Comparison of ENCODE assay signal across 14 cellular contexts in genomic region chr15:73751481-73751880, GRCh38. TPM values are rescaled to one million over a fixed set of nuclear protein-coding genes. Genes with fewer than 3 reads are reported as not detected.
DNase-seq lines count a peak whose midpoint lies in the region; ATAC-seq, FAIRE-seq and TF ChIP-seq lines count a peak whose summit lies in the region.
"Had no signal": no experiment of that assay in that cellular context is flagged by ENCODE, and none has a peak within 500 bp of the region (broad histone marks: within the 10 kb centered on the region; RNA-seq: fewer than 3 reads in every experiment).

No MANE protein-coding gene starts in this region.

- H3K4me3 ChIP-seq in colonic mucosa, result peak overlapping the region; percentile 42
- peak overlapping the region; percentile 72 for H3K4me3 ChIP-seq in suprapubic skin

- H3K4me1 ChIP-seq in colonic mucosa, result no peaks in the 10 kb centered on the region
- peaks cover 36% of the 10 kb centered on the region for H3K4me1 ChIP-seq in suprapubic skin

- no peak for TF ChIP-seq EP300 in suprapubic skin (IDR thresholded peaks at IDR 0.05)

- WGBS in suprapubic skin, result 26% methylated on average over 4 of the region's 9 CpGs

- TF ChIP-seq CTCF in colonic mucosa (IDR thresholded peaks at IDR 0.05) (no peak), suprapubic skin (IDR thresholded peaks at IDR 0.05) (no peak)

- ATAC-seq in GM19463 (IDR thresholded peaks at IDR 0.05; ENCODE audit: unreplicated experiment) (no peak), GM21619 (IDR thresholded peaks at IDR 0.05; ENCODE audit: unreplicated experiment) (no peak)

- no peak overlapping the region for H3K9ac ChIP-seq in colonic mucosa (ENCODE audit: low read depth in 2 of 2, low read length in 2 of 2)

- TF ChIP-seq POLR2A in suprapubic skin (IDR thresholded peaks at IDR 0.05), result no peak

- peaks cover 36% of the 10 kb centered on the region for H3K27me3 ChIP-seq in colonic mucosa
- peaks cover 14% of the 10 kb centered on the region for H3K27me3 ChIP-seq in suprapubic skin

- DNase-seq in DMS 273 (lab: John Stamatoyannopoulos, UW; ENCODE audit: unreplicated experiment) (peak; percentile 13), DMS 273 treated with DMSO at 0.1 percent for 48 hours (lab: John Stamatoyannopoulos, UW) (no peak), colonic mucosa (no peak), left kidney (ENCODE audit: low read depth, low spot score) (peak; percentile 29), suprapubic skin (ENCODE audit: low spot score in 2 of 2) (no peak), frontal cortex (ENCODE audit: low spot score in 2 of 2) (no peak)
- DNase-seq: activated CD4-positive, alpha-beta T cell treated with anti-CD3 and anti-CD28 coated beads for 48 hours; activated naive CD4-positive, alpha-beta T cell; DMS53; stimulated activated CD4-positive, alpha-beta T cell treated with anti-CD3 and anti-CD28 coated beads, Interleukin-12 subunit alpha, Interleukin-12 subunit beta, amount 100 ng/mL, for 4 hours; stimulated activated CD8-positive, alpha-beta memory T cell treated with anti-CD3 and anti-CD28 coated beads, Interleukin-4, amount 100 ng/mL, for 48 hours had no signal

- FAIRE-seq in frontal cortex (lab: Jason Lieb, UNC), result no peak

- H3K27ac ChIP-seq in colonic mucosa (no peak overlapping the region), suprapubic skin (no peak overlapping the region)
- H3K27ac ChIP-seq: 22Rv1 had no signal

- H3K36me3 ChIP-seq in colonic mucosa (no peaks in the 10 kb centered on the region), suprapubic skin (no peaks in the 10 kb centered on the region)

- intact Hi-C loops in colonic mucosa (cut with DNase I), result no loop called here

- H3K9me3 ChIP-seq in colonic mucosa (no peaks in the 10 kb centered on the region), suprapubic skin (no peaks in the 10 kb centered on the region)

RNA-seq across cellular contexts. Expression of gene INSYN1, which starts 1.7 kb away (rescaled TPM):
- total RNA-seq in colonic mucosa, result under 1 TPM; 0.32 to 0.58 TPM
- total RNA-seq in suprapubic skin, result 10 to 100 TPM; 22.7 to 70.1 (median 45.7) TPM
- total RNA-seq in frontal cortex, result 26.1 TPM

Comparison
In these comparisons a context has a peak if more than half of its experiments do, and no peak if none do; other contexts are left out.
1. DNase-seq: peak in DMS 273 (single experiment) and left kidney (single experiment); none in DMS 273 treated with DMSO at 0.1 percent for 48 hours (single experiment), colonic mucosa (single experiment), suprapubic skin (0 of 2) and frontal cortex (0 of 2).
2. RNA of gene INSYN1, which starts 1.7 kb away (total RNA-seq): 22.7 to 70.1 TPM in suprapubic skin and 26.1 TPM in frontal cortex (single experiment); 0.32 to 0.58 TPM in colonic mucosa; every median in the first group is over 10 times any median in the second.